ENCODE assay signal across 17 cellular contexts in genomic region chr14:99512110-99512449, GRCh38. TPM values are rescaled to one million over a fixed set of nuclear protein-coding genes. Genes with fewer than 3 reads are reported as not detected.
DNase-seq lines count a peak whose midpoint lies in the region; ATAC-seq and TF ChIP-seq lines count a peak whose summit lies in the region.
"Had no signal": no experiment of that assay in that cellular context is flagged by ENCODE, and none has a peak within 500 bp of the region (broad histone marks: within the 10 kb centered on the region; RNA-seq: fewer than 3 reads in every experiment).

No MANE protein-coding gene starts in this region.

- no peak overlapping the region for H3K4me3 Mint-ChIP-seq in brain
- H3K4me3 Mint-ChIP-seq in nephron: no peak overlapping the region
- H3K4me3 Mint-ChIP-seq: activated CD8-positive, alpha-beta T cell treated with anti-CD3 and anti-CD28 coated beads, Interleukin-2, amount 10 ng/mL, durations not matched to agents 7 days and 5 days; CD4-positive, alpha-beta T cell had no signal

- TF ChIP-seq CTCF in brain (conservative IDR thresholded peaks at IDR 0.05) (no peak), nephron (IDR thresholded peaks at IDR 0.05; ENCODE audit: unreplicated experiment in 3 of 3) (no peak), transverse colon (IDR thresholded peaks at IDR 0.05) (no peak)

- peak; percentile 33 for DNase-seq in activated effector memory CD4-positive, alpha-beta T cell treated with anti-CD3 and anti-CD28 coated beads, Interleukin-2, amount 50 U/mL, for 16 hours
- DNase-seq in activated effector memory CD4-positive, alpha-beta T cell treated with Interleukin-2 at 50 U/mL for 16 hours: no peak
- no peak for DNase-seq in transverse colon
- no peak for DNase-seq in HT-29 (ENCODE audit: low spot score)
- DNase-seq: activated CD8-positive, alpha-beta T cell treated with anti-CD3 and anti-CD28 coated beads, Interleukin-2, amount 10 ng/mL, durations not matched to agents 7 days and 5 days; MV-4-11; occipital lobe; PC-9 had no signal

- peaks cover 0 to 17% (median 6%) of the 10 kb centered on the region in 4 donors for H3K36me3 ChIP-seq in transverse colon

- H3K27ac ChIP-seq in transverse colon: peak overlapping the region; percentile 35 to 87 (median 61)
- H3K27ac ChIP-seq: A549, PC-9, VCaP had no signal

- no peaks in the 10 kb centered on the region for H3K4me1 Mint-ChIP-seq in brain
- peaks cover 5% of the 10 kb centered on the region for H3K4me1 Mint-ChIP-seq in nephron

- intact Hi-C loops in transverse colon (cut with DNase I; ENCODE audit: low total_unique reads): no loop called here

- H3K27me3 Mint-ChIP-seq in brain: no peaks in the 10 kb centered on the region
- no peaks in the 10 kb centered on the region for H3K27me3 Mint-ChIP-seq in nephron (ENCODE audit: low read depth)
- H3K27me3 Mint-ChIP-seq: CD4-positive, alpha-beta T cell had no signal

- peaks cover 0 to 10% (median 4%) of the 10 kb centered on the region in 4 donors for H3K4me1 ChIP-seq in transverse colon
- H3K4me1 ChIP-seq: A549, upper lobe of left lung had no signal

- H3K4me3 ChIP-seq in transverse colon: no peak overlapping the region
- H3K4me3 ChIP-seq: A549, PC-9, skin epidermis, upper lobe of left lung had no signal

- WGBS in transverse colon (ENCODE audit: low coverage in 1 of 2), 2 donors: 73 to 74% methylated on average over 8 to 10 of the region's 10 CpGs

- H3K9me3 Mint-ChIP-seq in brain: no peaks in the 10 kb centered on the region
- H3K9me3 Mint-ChIP-seq in nephron: no peaks in the 10 kb centered on the region
- H3K9me3 Mint-ChIP-seq: CD4-positive, alpha-beta T cell had no signal

- H3K9me3 ChIP-seq in transverse colon: no peaks in the 10 kb centered on the region
- H3K9me3 ChIP-seq: A549, upper lobe of left lung had no signal

- no peak for TF ChIP-seq EP300 in transverse colon (IDR thresholded peaks at IDR 0.05; ENCODE audit: low read depth)

- peak overlapping the region; percentile 32 to 87 (median 53) for H3K27ac Mint-ChIP-seq in brain
- peak overlapping the region in 2 of 3 experiments; percentile 39 to 42 for H3K27ac Mint-ChIP-seq in nephron
- H3K27ac Mint-ChIP-seq: activated CD8-positive, alpha-beta T cell treated with anti-CD3 and anti-CD28 coated beads, Interleukin-2, amount 10 ng/mL, durations not matched to agents 7 days and 5 days; CD4-positive, alpha-beta T cell had no signal

- in situ Hi-C loops in transverse colon (cut with MboI; ENCODE audit: low pct_ligation_motif_present in 1 of 4, low pct_unique_long_range_greater_than_20kb in 1 of 4, low sequenced_read_pairs in 3 of 4): loop anchor here in 1 of 4 donors (25.0 kb wide), 1 partner anchor 100 kb away; the partner anchor contains the start of gene CCDC85C

- ATAC-seq in HG02759 (IDR thresholded peaks at IDR 0.05; ENCODE audit: unreplicated experiment): no peak
- no peak for ATAC-seq in HG03039 (IDR thresholded peaks at IDR 0.05; ENCODE audit: unreplicated experiment)
- ATAC-seq: A549; activated CD8-positive, alpha-beta T cell treated with anti-CD3 and anti-CD28 coated beads, Interleukin-2, amount 10 ng/mL, durations not matched to agents 7 days and 5 days had no signal

- TF ChIP-seq POLR2A in transverse colon (IDR thresholded peaks at IDR 0.05): no peak

- no peaks in the 10 kb centered on the region for H3K27me3 ChIP-seq in transverse colon
- H3K27me3 ChIP-seq: upper lobe of left lung had no signal

- H3K36me3 Mint-ChIP-seq in brain (peaks cover 18% of the 10 kb centered on the region), nephron (ENCODE audit: low read depth) (peaks cover 24% of the 10 kb centered on the region)

RNA-seq across cellular contexts. Expression of gene CCNK, which starts 30.9 kb away (rescaled TPM):
- 48.7 TPM for polyA plus RNA-seq in brain (ENCODE audit: insufficient read depth, low read depth, low replicate concordance)
- 10 to 100 TPM; 14.5 to 42.6 (median 31.3) TPM for total RNA-seq in transverse colon
- total RNA-seq in HT-29 (2014; rRNA removed; shearing (Covaris generic)): 7.1 and 12.4 TPM in 2 replicates

RNA-seq across cellular contexts. Expression of gene SETD3, which starts 31.4 kb away (rescaled TPM):
- polyA plus RNA-seq in brain (ENCODE audit: insufficient read depth, low read depth, low replicate concordance): 41.2 TPM
- 100 to 1,000 TPM in 1 of 4 donors, 10 to 100 TPM in 3; 50.1 to 224 (median 68.8) TPM for total RNA-seq in transverse colon
- 24.8 and 26.3 TPM in 2 replicates for total RNA-seq in HT-29 (2014; rRNA removed; shearing (Covaris generic))
